In genomic region chr7:50621206-50621605, GRCh38 we compare ENCODE assay signal across 25 cellular contexts. TPM values are rescaled to one million over a fixed set of nuclear protein-coding genes. Genes with fewer than 3 reads are reported as not detected.
DNase-seq lines count a peak whose midpoint lies in the region; ATAC-seq, FAIRE-seq and TF ChIP-seq lines count a peak whose summit lies in the region.
"Had no signal": no experiment of that assay in that cellular context is flagged by ENCODE, and none has a peak within 500 bp of the region (broad histone marks: within the 10 kb centered on the region; RNA-seq: fewer than 3 reads in every experiment).

No MANE protein-coding gene starts in this region.

- no peaks in the 10 kb centered on the region for H3K9me3 ChIP-seq in cardiac muscle cell (ENCODE audit: low read depth)
- H3K9me3 ChIP-seq in H1 (ENCODE audit: insufficient read depth in 2 of 2, low read depth in 1 of 2, low read length in 1 of 2) = no peaks in the 10 kb centered on the region
- H3K9me3 ChIP-seq in aorta (ENCODE audit: control insufficient read depth, low read length) = no peaks in the 10 kb centered on the region
- H3K9me3 ChIP-seq: A549, BLaER1 had no signal

- H3K36me3 ChIP-seq in cardiac muscle cell = no peaks in the 10 kb centered on the region
- peaks cover 0 to 6% (median 3%) of the 10 kb centered on the region in 4 experiments; a peak in 4 of 8 replicates for H3K36me3 ChIP-seq in H1 (ENCODE audit: control insufficient read depth in 2 of 4, insufficient read depth in 4 of 4, low read length in 3 of 4)
- H3K36me3 ChIP-seq in aorta (ENCODE audit: control insufficient read depth in 1 of 2, insufficient read depth in 2 of 2, low read length in 1 of 2) = no peaks in the 10 kb centered on the region

- DNase-seq in cardiac muscle cell (ENCODE audit: low read depth in 1 of 2, low spot score in 1 of 2) = no peak
- no peak for DNase-seq in cardiac septum (ENCODE audit: low spot score)
- DNase-seq in H1 (ENCODE audit: low read depth in 1 of 2, low spot score in 2 of 2) = no peak
- DNase-seq in left kidney (ENCODE audit: low read depth, low spot score) = peak; percentile 81
- no peak for DNase-seq in aorta
- no peak for DNase-seq in activated CD8-positive, alpha-beta memory T cell treated with anti-CD3 and anti-CD28 coated beads for 24 hours
- no peak for DNase-seq in activated CD4-positive, alpha-beta T cell treated with anti-CD3 and anti-CD28 coated beads for 1 hour
- no peak for DNase-seq in SIG-M5 treated with dmso at 0.1 percent for 504 hours (lab: John Stamatoyannopoulos, UW; ENCODE audit: unreplicated experiment)
- DNase-seq: CD4-positive, alpha-beta memory T cell; GF-D8; GM23248; Karpas-422; NCI-H1048; NCI-H1436; NCI-H2029 treated with DMSO at 0.1 percent for 48 hours; NCI-H2171; NCI-H526; NK-92 treated with Interleukin-12 subunit alpha and Interleukin-12 subunit beta, amount 100 ng/mL, for 24 hours; SHP77 had no signal

- H3K79me2 ChIP-seq in H1 (ENCODE audit: control insufficient read depth in 1 of 2, insufficient read depth in 2 of 2, low read length in 2 of 2) = no peaks in the 10 kb centered on the region

- peak overlapping the region; percentile 12; the same call in 1 of the 2 replicates for H2BK5ac ChIP-seq in H1 (ENCODE audit: low read depth, low read length)

- peaks cover 54% of the 10 kb centered on the region for H3K4me1 ChIP-seq in cardiac muscle cell (ENCODE audit: low read depth)
- H3K4me1 ChIP-seq in H1 (replicated peaks in 1 of 4; ENCODE audit: control insufficient read depth in 3 of 4, insufficient read depth in 4 of 4, low read length in 3 of 4) = no peaks in the 10 kb centered on the region
- peaks cover 2 to 3% of the 10 kb centered on the region in 2 donors for H3K4me1 ChIP-seq in aorta (ENCODE audit: control insufficient read depth in 1 of 2, insufficient read depth in 2 of 2, low read length in 2 of 2)
- H3K4me1 ChIP-seq: A549 had no signal

- H3K27ac ChIP-seq in cardiac muscle cell (peak overlapping the region; percentile 13), H1 (ENCODE audit: low read depth, low read length) (no peak overlapping the region), aorta (ENCODE audit: low read depth in 1 of 2, low read length in 2 of 2) (peak overlapping the region in 1 of 2 donors; percentile 18)
- H3K27ac ChIP-seq: A549, BLaER1, GM23248 had no signal

- TF ChIP-seq RAD21 in H1 (IDR thresholded peaks at IDR 0.05 in 1 of 2, conservative IDR thresholded peaks at IDR 0.05 in 1 of 2; ENCODE audit: low read depth in 2 of 2, low read length in 2 of 2) = no peak

- no peak overlapping the region for H2BK20ac ChIP-seq in H1 (ENCODE audit: low read length)

- peak overlapping the region; percentile 71; the same call in 1 of the 2 replicates for H4K8ac ChIP-seq in H1 (ENCODE audit: extremely low read depth, insufficient read depth, low read length)

- no peak overlapping the region for H3K4ac ChIP-seq in H1 (replicated peaks; ENCODE audit: insufficient read length, low read depth, low read length)

- H3K18ac ChIP-seq in H1 (ENCODE audit: extremely low read depth, low read length) = no peak overlapping the region

- H2BK12ac ChIP-seq in H1 (ENCODE audit: low read depth, low read length) = no peak overlapping the region

- H2BK120ac ChIP-seq in H1 (replicated peaks; ENCODE audit: low read depth, low read length) = no peak overlapping the region

- H3K23ac ChIP-seq in H1 (ENCODE audit: insufficient read length) = no peak overlapping the region

- H4K20me1 ChIP-seq in H1 (replicated peaks in 1 of 2; ENCODE audit: control insufficient read depth in 1 of 2, insufficient read depth in 2 of 2, low read length in 2 of 2) = peaks cover 0 to 2% of the 10 kb centered on the region in 2 experiments

- ATAC-seq in aorta (ENCODE audit: low FRiP score) = peak; percentile 33
- ATAC-seq: A549, GM12878, HCT116 had no signal

- no peak overlapping the region for H4K91ac ChIP-seq in H1 (replicated peaks; ENCODE audit: insufficient read length, low read length)

- no peak overlapping the region for H3K9ac ChIP-seq in H1 (replicated peaks in 1 of 4; ENCODE audit: extremely low read depth in 1 of 4, low read depth in 3 of 4, low read length in 3 of 4)
- H3K9ac ChIP-seq: BLaER1, GM23248 had no signal

- no peak overlapping the region for H2BK15ac ChIP-seq in H1 (ENCODE audit: low read length)

- CTCF ChIA-PET in H1 (lab: Charles Lee; ENCODE audit: partially characterized antibody) = interaction anchor here (0.5 to 1.1 kb wide), 2 partner anchors 153 to 619 kb away, joined by 3 read pairs; no protein-coding TSS in a partner anchor

- no peak overlapping the region for H3K14ac ChIP-seq in H1 (ENCODE audit: insufficient read length)

- no peak overlapping the region for H2AK5ac ChIP-seq in H1 (ENCODE audit: low read depth, low read length)

- H3K23me2 ChIP-seq in H1 (ENCODE audit: low read depth, low read length) = no peaks in the 10 kb centered on the region

- POLR2A ChIA-PET in H1 (lab: Charles Lee; ENCODE audit: partially characterized antibody) = no interaction called here

- WGBS in H1 (ENCODE audit: extremely low coverage in 1 of 2, insufficient coverage in 1 of 2, insufficient read length in 1 of 2, insufficient replicate concordance in 2 of 2, low coverage in 1 of 2, low lambda C conversion rate in 2 of 2, missing lambda C conversion rate in 1 of 2), 2 experiments = 82% methylated on average over 8 of the region's 8 CpGs; no CpG with 5 or more reads in 1 of the 2 experiments
- WGBS in aorta, 2 donors = 17 to 28% methylated on average over 8 of the region's 8 CpGs

- no peak overlapping the region for H3K4me2 ChIP-seq in H1 (ENCODE audit: insufficient read depth in 1 of 2, low read depth in 2 of 2, low read length in 2 of 2)
- H3K4me2 ChIP-seq: A549, BLaER1 had no signal

- no peak for TF ChIP-seq CTCF in cardiac muscle cell (IDR thresholded peaks at IDR 0.05; ENCODE audit: low read depth, low read length)
- TF ChIP-seq CTCF in H1 (IDR thresholded peaks at IDR 0.05; ENCODE audit: control extremely low read depth in 1 of 3, insufficient read depth in 1 of 3, low read depth in 1 of 3, low read length in 3 of 3) = no peak

- H4K5ac ChIP-seq in H1 (ENCODE audit: insufficient read length, low read depth, low read length) = no peak overlapping the region

- H3K27me3 ChIP-seq in cardiac muscle cell (no peaks in the 10 kb centered on the region), H1 (replicated peaks in 1 of 4; ENCODE audit: control insufficient read depth in 3 of 4, extremely low read depth in 1 of 4, insufficient read depth in 3 of 4, low read length in 3 of 4) (no peaks in the 10 kb centered on the region), aorta (ENCODE audit: control insufficient read depth in 1 of 2, insufficient read depth in 2 of 2, low read length in 1 of 2) (no peaks in the 10 kb centered on the region)
- H3K27me3 ChIP-seq: BLaER1 had no signal

- H3K79me1 ChIP-seq in H1 (ENCODE audit: low read depth, low read length) = peaks cover 4% of the 10 kb centered on the region; the same call in 1 of the 2 replicates

- no peak for TF ChIP-seq EP300 in H1 (IDR thresholded peaks at IDR 0.05; ENCODE audit: borderline replicate concordance in 1 of 2, low read depth in 2 of 2, low read length in 2 of 2)

- intact Hi-C loops in cardiac septum (cut with DNase I) (loop anchor here (10.0 kb wide), 1 partner anchor 524 kb away; no protein-coding TSS in a partner anchor), aorta (cut with DNase I) (loop anchor here in 1 of 2 donors (5.0 to 10.0 kb wide), 2 partner anchors 36 to 164 kb away; partner anchors contain the start of gene GRB10)

- FAIRE-seq in H1 (lab: Jason Lieb, UNC) = no peak
- FAIRE-seq: A549, GM12878, RCC 7860 had no signal

- no peak overlapping the region for H2AFZ ChIP-seq in H1 (ENCODE audit: low read length)
- H2AFZ ChIP-seq: GM23248 had no signal

- no peak for TF ChIP-seq POLR2A in H1 (IDR thresholded peaks at IDR 0.05; ENCODE audit: control extremely low read depth in 1 of 2, low read depth in 2 of 2, low read length in 2 of 2)

- no peak overlapping the region for H3K56ac ChIP-seq in H1 (replicated peaks; ENCODE audit: insufficient read length, low read depth, low read length)

- H3K4me3 ChIP-seq in cardiac muscle cell = no peak overlapping the region
- H3K4me3 ChIP-seq in H1 (ENCODE audit: extremely low read depth in 1 of 4, insufficient read depth in 2 of 4, low read depth in 3 of 4, low read length in 4 of 4) = no peak overlapping the region
- no peak overlapping the region for H3K4me3 ChIP-seq in aorta (ENCODE audit: low read length in 2 of 2)
- H3K4me3 ChIP-seq: A549, BLaER1, GM12878, GM23248 had no signal

TF ChIP-seq in H1, 55 proteins besides CTCF, POLR2A, EP300 and RAD21:
- no peak for TF ChIP-seq FOSL1 (IDR thresholded peaks at IDR 0.05; ENCODE audit: insufficient read depth, low read depth, low read length)
- no peak for TF ChIP-seq NRF1 (IDR thresholded peaks at IDR 0.05; ENCODE audit: low read depth, low read length)
- no peak for TF ChIP-seq SP4 (IDR thresholded peaks at IDR 0.05; ENCODE audit: low read length)
- TF ChIP-seq CBX8 (IDR thresholded peaks at IDR 0.05; ENCODE audit: borderline replicate concordance, low read depth, low read length) = no peak

RNA-seq across cellular contexts. Expression of gene DDC, which starts 56.0 kb away (rescaled TPM):
- total RNA-seq in cardiac muscle cell = not detected in 2 replicates
- not detected in 2 replicates for polyA plus RNA-seq in cardiac muscle cell
- total RNA-seq in cardiac septum = not detected
- total RNA-seq in H1 (2021; fragmentation: NEBNext Ultra II Directional; extraction: Animal tissue kit (Norgen Biotek cat#: 25700)) = not detected in 2 replicates
- 0.05 TPM in 1 of 2 replicates, not detected in the other for polyA plus RNA-seq in H1 (2011; rRNA removed)
- polyA plus RNA-seq in H1 (2011; cell fraction: cytosol; rRNA removed) = not detected
- polyA plus RNA-seq in H1 (2011; cell fraction: nucleus; rRNA removed) = 0.13 TPM
- polyA plus RNA-seq in H1 (2012, experiment 1 of 2) = not detected in 4 replicates
- not detected for polyA plus RNA-seq in H1 (2012, experiment 2 of 2)
- polyA plus RNA-seq in H1 (2013, experiment 1 of 2) = 0.10 TPM
- not detected for polyA plus RNA-seq in H1 (2013, experiment 2 of 2)
- polyA minus RNA-seq in H1 (2011; rRNA and poly(A)+ RNA removed) = not detected in 2 replicates
- polyA minus RNA-seq in H1 (2011; cell fraction: cytosol; rRNA and poly(A)+ RNA removed) = not detected
- polyA minus RNA-seq in H1 (2011; cell fraction: nucleus; rRNA and poly(A)+ RNA removed) = not detected
- total RNA-seq in aorta = not detected
- 10 to 100 TPM in 1 of 2 donors, not detected in 1; 49.6 TPM for polyA plus RNA-seq in aorta
- total RNA-seq: CD4-positive, alpha-beta memory T cell; GM12878; GM23248 had no signal
- polyA plus RNA-seq: CD4-positive, alpha-beta memory T cell; GM12878; GM23248; IgD-negative memory B cell had no signal
